ENCODE assay signal across 9 cellular contexts in genomic region chr6:109104512-109104911, GRCh38.
"Had no signal": no experiment of that assay in that cellular context is flagged by ENCODE, and none has a peak within 500 bp of the region (broad histone marks: within the 10 kb centered on the region; RNA-seq: fewer than 3 reads in every experiment).

No MANE protein-coding gene starts in this region.

- H3K9me3 ChIP-seq: HAP-1 had no signal

- H3K27ac Mint-ChIP-seq: IgD-negative memory B cell had no signal

- DNase-seq: GM23248, GOT3, H7, KG1 had no signal

- H3K4me3 Mint-ChIP-seq: IgD-negative memory B cell had no signal

- H3K4me3 ChIP-seq: GM23248, HAP-1 had no signal

- H3K9ac ChIP-seq: GM23248 had no signal

- H3K36me3 ChIP-seq: HAP-1 had no signal

- ATAC-seq: HCT116, HepG2 had no signal

- H3K27me3 Mint-ChIP-seq: IgD-negative memory B cell had no signal

- H3K4me1 ChIP-seq: HAP-1 had no signal

- H3K36me3 Mint-ChIP-seq: IgD-negative memory B cell had no signal

- H3K27ac ChIP-seq: GM23248, HL-60 had no signal

- FAIRE-seq: HepG2 had no signal

- H2AFZ ChIP-seq: GM23248 had no signal
